26 cellular contexts compared by ENCODE assay signal in genomic region chr4:169096221-169096620, GRCh38.
DNase-seq lines count a peak whose midpoint lies in the region; ATAC-seq, FAIRE-seq and TF ChIP-seq lines count a peak whose summit lies in the region.
"Had no signal": no experiment of that assay in that cellular context is flagged by ENCODE, and none has a peak within 500 bp of the region (broad histone marks: within the 10 kb centered on the region; RNA-seq: fewer than 3 reads in every experiment).

No MANE protein-coding gene starts in this region.

- no peak overlapping the region for H2BK5ac ChIP-seq in H1 (ENCODE audit: low read depth, low read length)

- H3K36me3 Mint-ChIP-seq in nephron progenitor cell (ENCODE audit: low read depth), result peaks cover 53% of the 10 kb centered on the region

- peaks cover 0 to 7% (median 3%) of the 10 kb centered on the region in 4 experiments; a peak in 2 of 8 replicates for H3K36me3 ChIP-seq in H1 (ENCODE audit: control insufficient read depth in 2 of 4, insufficient read depth in 4 of 4, low read length in 3 of 4)

- H3K18ac ChIP-seq in H1 (ENCODE audit: extremely low read depth, low read length), result no peak overlapping the region

- TF ChIP-seq RAD21 in H1 (IDR thresholded peaks at IDR 0.05 in 1 of 2, conservative IDR thresholded peaks at IDR 0.05 in 1 of 2; ENCODE audit: low read depth in 2 of 2, low read length in 2 of 2), result no peak

- TF ChIP-seq EP300 in H1 (IDR thresholded peaks at IDR 0.05; ENCODE audit: borderline replicate concordance in 1 of 2, low read depth in 2 of 2, low read length in 2 of 2), result no peak

- 92% methylated on average over 4 of the region's 4 CpGs; no CpG with 5 or more reads in 1 of the 2 experiments for WGBS in H1 (ENCODE audit: extremely low coverage in 1 of 2, insufficient coverage in 1 of 2, insufficient read length in 1 of 2, insufficient replicate concordance in 2 of 2, low coverage in 1 of 2, low lambda C conversion rate in 2 of 2, missing lambda C conversion rate in 1 of 2), 2 experiments

- H3K9me3 Mint-ChIP-seq in nephron progenitor cell, result peaks cover 7% of the 10 kb centered on the region

- peak overlapping the region; percentile 55 for H3K27ac Mint-ChIP-seq in nephron progenitor cell
- H3K27ac Mint-ChIP-seq: CD4-positive, alpha-beta T cell had no signal

- H2BK20ac ChIP-seq in H1 (ENCODE audit: low read length), result no peak overlapping the region

- H3K23ac ChIP-seq in H1 (ENCODE audit: insufficient read length), result no peak overlapping the region

- H3K27ac ChIP-seq in H1 (ENCODE audit: low read depth, low read length), result no peak overlapping the region
- H3K27ac ChIP-seq: GM23248 had no signal

- H4K91ac ChIP-seq in H1 (replicated peaks; ENCODE audit: insufficient read length, low read length), result no peak overlapping the region

- H3K79me2 ChIP-seq in H1 (ENCODE audit: control insufficient read depth in 1 of 2, insufficient read depth in 2 of 2, low read length in 2 of 2), result no peaks in the 10 kb centered on the region

- no peak overlapping the region for H4K8ac ChIP-seq in H1 (ENCODE audit: extremely low read depth, insufficient read depth, low read length)

- no peaks in the 10 kb centered on the region for H4K20me1 ChIP-seq in H1 (replicated peaks in 1 of 2; ENCODE audit: control insufficient read depth in 1 of 2, insufficient read depth in 2 of 2, low read length in 2 of 2)
- H4K20me1 ChIP-seq: BLaER1 treated with 17β-estradiol and CSF1 and Interleukin-3, amounts not matched to agents 10 nM and 100 nM had no signal

- no peak for TF ChIP-seq CTCF in H1 (IDR thresholded peaks at IDR 0.05; ENCODE audit: control extremely low read depth in 1 of 3, insufficient read depth in 1 of 3, low read depth in 1 of 3, low read length in 3 of 3)
- TF ChIP-seq CTCF in nephron progenitor cell (IDR thresholded peaks at IDR 0.05), result no peak
- no peak for TF ChIP-seq CTCF in GM20000 (IDR thresholded peaks at IDR 0.05; ENCODE audit: extremely low read depth, missing control alignments)

- no peaks in the 10 kb centered on the region for H3K79me1 ChIP-seq in H1 (ENCODE audit: low read depth, low read length)

- peaks cover 22% of the 10 kb centered on the region for H3K4me1 Mint-ChIP-seq in nephron progenitor cell

- H2BK12ac ChIP-seq in H1 (ENCODE audit: low read depth, low read length), result no peak overlapping the region

- H3K4ac ChIP-seq in H1 (replicated peaks; ENCODE audit: insufficient read length, low read depth, low read length), result no peak overlapping the region

- no peaks in the 10 kb centered on the region for H3K23me2 ChIP-seq in H1 (ENCODE audit: low read depth, low read length)

- H3K4me2 ChIP-seq in H1 (ENCODE audit: insufficient read depth in 1 of 2, low read depth in 2 of 2, low read length in 2 of 2), result no peak overlapping the region

- no peak for ATAC-seq in HG03432 (IDR thresholded peaks at IDR 0.05; ENCODE audit: unreplicated experiment)
- ATAC-seq: Panc1 had no signal

- no peak overlapping the region for H2BK15ac ChIP-seq in H1 (ENCODE audit: low read length)

- CTCF ChIA-PET in H1 (lab: Charles Lee; ENCODE audit: partially characterized antibody), result no interaction called here

- H2AFZ ChIP-seq in H1 (ENCODE audit: low read length), result no peak overlapping the region
- H2AFZ ChIP-seq: GM23248 had no signal

- H3K9ac ChIP-seq in H1 (replicated peaks in 1 of 4; ENCODE audit: extremely low read depth in 1 of 4, low read depth in 3 of 4, low read length in 3 of 4), result no peak overlapping the region
- H3K9ac ChIP-seq: BLaER1 treated with 17β-estradiol and CSF1 and Interleukin-3, amounts not matched to agents 10 nM and 100 nM; GM23248 had no signal

- H3K4me3 ChIP-seq in H1 (ENCODE audit: extremely low read depth in 1 of 4, insufficient read depth in 2 of 4, low read depth in 3 of 4, low read length in 4 of 4), result no peak overlapping the region
- H3K4me3 ChIP-seq: BLaER1 treated with 17β-estradiol and CSF1 and Interleukin-3, amounts not matched to agents 10 nM and 100 nM; GM23248 had no signal

- no peak overlapping the region for H4K5ac ChIP-seq in H1 (ENCODE audit: insufficient read length, low read depth, low read length)

- no peaks in the 10 kb centered on the region for H3K9me3 ChIP-seq in H1 (ENCODE audit: insufficient read depth in 2 of 2, low read depth in 1 of 2, low read length in 1 of 2)

- no peak overlapping the region for H3K56ac ChIP-seq in H1 (replicated peaks; ENCODE audit: insufficient read length, low read depth, low read length)

- FAIRE-seq in H1 (lab: Jason Lieb, UNC), result peak; percentile 13
- FAIRE-seq: A204.1 had no signal

- H3K4me3 Mint-ChIP-seq in nephron progenitor cell, result no peak overlapping the region
- H3K4me3 Mint-ChIP-seq: CD4-positive, alpha-beta T cell; H9 had no signal

- no peak overlapping the region for H2AK5ac ChIP-seq in H1 (ENCODE audit: low read depth, low read length)

- no peaks in the 10 kb centered on the region for H3K27me3 ChIP-seq in H1 (replicated peaks in 1 of 4; ENCODE audit: control insufficient read depth in 3 of 4, extremely low read depth in 1 of 4, insufficient read depth in 3 of 4, low read length in 3 of 4)
- H3K27me3 ChIP-seq: BLaER1 treated with 17β-estradiol and CSF1 and Interleukin-3, amounts not matched to agents 10 nM and 100 nM had no signal

- POLR2A ChIA-PET in H1 (lab: Charles Lee; ENCODE audit: partially characterized antibody), result no interaction called here

- no peaks in the 10 kb centered on the region; a peak in 1 of 7 replicates for H3K4me1 ChIP-seq in H1 (replicated peaks in 1 of 4; ENCODE audit: control insufficient read depth in 3 of 4, insufficient read depth in 4 of 4, low read length in 3 of 4)

- DNase-seq in EH (ENCODE audit: low read depth) (peak; percentile 39), NCI-H82 treated with DMSO at 0.1 percent for 48 hours (lab: John Stamatoyannopoulos, UW; ENCODE audit: unreplicated experiment) (peak; percentile 15), H1 (ENCODE audit: low read depth in 1 of 2, low spot score in 2 of 2) (no peak), nephron progenitor cell (no peak), NK-92 (lab: John Stamatoyannopoulos, UW; ENCODE audit: unreplicated experiment) (no peak), GM20000 (ENCODE audit: low spot score) (no peak), Kasumi-1 (lab: John Stamatoyannopoulos, UW) (no peak)
- DNase-seq: AML-193; CD4-positive, alpha-beta T cell; DMS79; GF-D8; GM23248; H9; Karpas-422; MV-4-11; NCI-H1105; NCI-H1436 treated with DMSO at 0.1 percent for 48 hours; NCI-H1930; NCI-H2107; NCI-H524; NCI-H748 treated with DMSO at 0.1 percent for 48 hours; SHP77 treated with DMSO at 0.1 percent for 48 hours had no signal

- no peaks in the 10 kb centered on the region for H3K27me3 Mint-ChIP-seq in nephron progenitor cell (ENCODE audit: low read depth, poor library complexity)

- no peak for TF ChIP-seq POLR2A in H1 (IDR thresholded peaks at IDR 0.05; ENCODE audit: control extremely low read depth in 1 of 2, low read depth in 2 of 2, low read length in 2 of 2)

- H2BK120ac ChIP-seq in H1 (replicated peaks; ENCODE audit: low read depth, low read length), result no peak overlapping the region

- no peak overlapping the region for H3K14ac ChIP-seq in H1 (ENCODE audit: insufficient read length)

TF ChIP-seq in H1, 55 proteins besides CTCF, POLR2A, EP300 and RAD21:
- no peak for TF ChIP-seq HDAC2 (IDR thresholded peaks at IDR 0.05; ENCODE audit: borderline replicate concordance in 1 of 2, low read depth in 2 of 2, low read length in 2 of 2)
- no peak for TF ChIP-seq SIRT6 (IDR thresholded peaks at IDR 0.05; ENCODE audit: low read length)
- TF ChIP-seq KDM1A (IDR thresholded peaks at IDR 0.05; ENCODE audit: borderline replicate concordance, low read length), result no peak
- no peak for TF ChIP-seq SUZ12 (IDR thresholded peaks at IDR 0.05; ENCODE audit: low read length)
- no peak for TF ChIP-seq SIN3A (conservative IDR thresholded peaks at IDR 0.05 in 1 of 2, IDR thresholded peaks at IDR 0.05 in 1 of 2; ENCODE audit: low read depth in 1 of 2, low read length in 2 of 2)
- no peak for TF ChIP-seq BRCA1 (IDR thresholded peaks at IDR 0.05; ENCODE audit: low read depth, low read length)
- TF ChIP-seq GABPA (IDR thresholded peaks at IDR 0.05; ENCODE audit: borderline replicate concordance, insufficient read depth, low read length), result no peak
- TF ChIP-seq, protein P1, sequence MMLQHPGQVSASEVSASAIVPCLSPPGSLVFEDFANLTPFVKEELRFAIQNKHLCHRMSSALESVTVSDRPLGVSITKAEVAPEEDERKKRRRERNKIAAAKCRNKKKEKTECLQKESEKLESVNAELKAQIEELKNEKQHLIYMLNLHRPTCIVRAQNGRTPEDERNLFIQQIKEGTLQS (IDR thresholded peaks at IDR 0.05; ENCODE audit: insufficient read depth, low read depth, low read length), result no peak
- TF ChIP-seq TCF12 (IDR thresholded peaks at IDR 0.05; ENCODE audit: low read depth, low read length), result no peak
- no peak for TF ChIP-seq POU5F1 (IDR thresholded peaks at IDR 0.05; ENCODE audit: low read depth, low read length)

Comparison
In these comparisons a context has a peak if more than half of its experiments do, and no peak if none do; other contexts are left out.
1. DNase-seq: peak in EH (single experiment) and NCI-H82 treated with DMSO at 0.1 percent for 48 hours (single experiment); none in H1 (0 of 2), nephron progenitor cell (single experiment), NK-92 (single experiment), GM20000 (single experiment) and Kasumi-1 (0 of 2).